In the genomic region with DNA sequence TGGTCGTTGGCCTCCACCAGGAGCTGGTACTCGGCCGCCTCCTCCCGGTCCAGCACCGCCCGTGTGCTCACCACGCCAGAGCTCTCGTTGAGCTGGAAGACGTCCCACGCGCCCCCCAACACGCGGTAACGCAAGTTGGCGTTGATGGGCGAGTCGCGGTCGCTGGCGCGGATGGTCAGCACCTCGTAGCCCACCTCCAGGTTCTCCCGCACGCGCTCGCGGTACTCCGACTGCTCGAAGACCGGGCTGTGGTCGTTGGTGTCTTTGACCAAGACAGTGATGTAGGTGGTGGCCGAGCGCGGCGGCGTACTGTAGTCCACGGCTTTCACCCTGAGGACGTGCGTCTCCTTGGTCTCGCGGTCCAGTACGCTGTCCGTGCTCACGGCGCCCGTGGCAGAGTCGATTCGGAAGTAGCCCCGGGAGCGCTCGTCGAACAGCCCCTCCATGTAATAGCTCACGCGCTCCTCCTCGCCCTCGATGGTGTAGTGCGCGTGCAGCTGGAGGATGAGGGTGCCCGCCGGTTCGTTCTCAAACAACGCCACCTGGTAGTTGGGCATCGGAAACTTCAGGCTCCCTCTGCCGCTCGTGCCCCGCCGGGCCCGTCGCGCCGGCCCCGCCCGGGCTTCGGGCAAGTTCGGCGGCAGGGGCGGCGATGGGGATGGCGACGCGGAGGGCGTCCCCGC, we compare ENCODE assay signal across 1 cellular context.
TF ChIP-seq lines count a peak whose summit lies in the region.

No MANE protein-coding gene starts in this region.

TF ChIP-seq in GM23338, 12 proteins besides CTCF, POLR2A, EP300 and RAD21:
- TF ChIP-seq, protein P1, sequence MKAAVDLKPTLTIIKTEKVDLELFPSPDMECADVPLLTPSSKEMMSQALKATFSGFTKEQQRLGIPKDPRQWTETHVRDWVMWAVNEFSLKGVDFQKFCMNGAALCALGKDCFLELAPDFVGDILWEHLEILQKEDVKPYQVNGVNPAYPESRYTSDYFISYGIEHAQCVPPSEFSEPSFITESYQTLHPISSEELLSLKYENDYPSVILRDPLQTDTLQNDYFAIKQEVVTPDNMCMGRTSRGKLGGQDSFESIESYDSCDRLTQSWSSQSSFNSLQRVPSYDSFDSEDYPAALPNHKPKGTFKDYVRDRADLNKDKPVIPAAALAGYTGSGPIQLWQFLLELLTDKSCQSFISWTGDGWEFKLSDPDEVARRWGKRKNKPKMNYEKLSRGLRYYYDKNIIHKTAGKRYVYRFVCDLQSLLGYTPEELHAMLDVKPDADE (IDR thresholded peaks at IDR 0.05), result no peak
- TF ChIP-seq, protein P2, sequence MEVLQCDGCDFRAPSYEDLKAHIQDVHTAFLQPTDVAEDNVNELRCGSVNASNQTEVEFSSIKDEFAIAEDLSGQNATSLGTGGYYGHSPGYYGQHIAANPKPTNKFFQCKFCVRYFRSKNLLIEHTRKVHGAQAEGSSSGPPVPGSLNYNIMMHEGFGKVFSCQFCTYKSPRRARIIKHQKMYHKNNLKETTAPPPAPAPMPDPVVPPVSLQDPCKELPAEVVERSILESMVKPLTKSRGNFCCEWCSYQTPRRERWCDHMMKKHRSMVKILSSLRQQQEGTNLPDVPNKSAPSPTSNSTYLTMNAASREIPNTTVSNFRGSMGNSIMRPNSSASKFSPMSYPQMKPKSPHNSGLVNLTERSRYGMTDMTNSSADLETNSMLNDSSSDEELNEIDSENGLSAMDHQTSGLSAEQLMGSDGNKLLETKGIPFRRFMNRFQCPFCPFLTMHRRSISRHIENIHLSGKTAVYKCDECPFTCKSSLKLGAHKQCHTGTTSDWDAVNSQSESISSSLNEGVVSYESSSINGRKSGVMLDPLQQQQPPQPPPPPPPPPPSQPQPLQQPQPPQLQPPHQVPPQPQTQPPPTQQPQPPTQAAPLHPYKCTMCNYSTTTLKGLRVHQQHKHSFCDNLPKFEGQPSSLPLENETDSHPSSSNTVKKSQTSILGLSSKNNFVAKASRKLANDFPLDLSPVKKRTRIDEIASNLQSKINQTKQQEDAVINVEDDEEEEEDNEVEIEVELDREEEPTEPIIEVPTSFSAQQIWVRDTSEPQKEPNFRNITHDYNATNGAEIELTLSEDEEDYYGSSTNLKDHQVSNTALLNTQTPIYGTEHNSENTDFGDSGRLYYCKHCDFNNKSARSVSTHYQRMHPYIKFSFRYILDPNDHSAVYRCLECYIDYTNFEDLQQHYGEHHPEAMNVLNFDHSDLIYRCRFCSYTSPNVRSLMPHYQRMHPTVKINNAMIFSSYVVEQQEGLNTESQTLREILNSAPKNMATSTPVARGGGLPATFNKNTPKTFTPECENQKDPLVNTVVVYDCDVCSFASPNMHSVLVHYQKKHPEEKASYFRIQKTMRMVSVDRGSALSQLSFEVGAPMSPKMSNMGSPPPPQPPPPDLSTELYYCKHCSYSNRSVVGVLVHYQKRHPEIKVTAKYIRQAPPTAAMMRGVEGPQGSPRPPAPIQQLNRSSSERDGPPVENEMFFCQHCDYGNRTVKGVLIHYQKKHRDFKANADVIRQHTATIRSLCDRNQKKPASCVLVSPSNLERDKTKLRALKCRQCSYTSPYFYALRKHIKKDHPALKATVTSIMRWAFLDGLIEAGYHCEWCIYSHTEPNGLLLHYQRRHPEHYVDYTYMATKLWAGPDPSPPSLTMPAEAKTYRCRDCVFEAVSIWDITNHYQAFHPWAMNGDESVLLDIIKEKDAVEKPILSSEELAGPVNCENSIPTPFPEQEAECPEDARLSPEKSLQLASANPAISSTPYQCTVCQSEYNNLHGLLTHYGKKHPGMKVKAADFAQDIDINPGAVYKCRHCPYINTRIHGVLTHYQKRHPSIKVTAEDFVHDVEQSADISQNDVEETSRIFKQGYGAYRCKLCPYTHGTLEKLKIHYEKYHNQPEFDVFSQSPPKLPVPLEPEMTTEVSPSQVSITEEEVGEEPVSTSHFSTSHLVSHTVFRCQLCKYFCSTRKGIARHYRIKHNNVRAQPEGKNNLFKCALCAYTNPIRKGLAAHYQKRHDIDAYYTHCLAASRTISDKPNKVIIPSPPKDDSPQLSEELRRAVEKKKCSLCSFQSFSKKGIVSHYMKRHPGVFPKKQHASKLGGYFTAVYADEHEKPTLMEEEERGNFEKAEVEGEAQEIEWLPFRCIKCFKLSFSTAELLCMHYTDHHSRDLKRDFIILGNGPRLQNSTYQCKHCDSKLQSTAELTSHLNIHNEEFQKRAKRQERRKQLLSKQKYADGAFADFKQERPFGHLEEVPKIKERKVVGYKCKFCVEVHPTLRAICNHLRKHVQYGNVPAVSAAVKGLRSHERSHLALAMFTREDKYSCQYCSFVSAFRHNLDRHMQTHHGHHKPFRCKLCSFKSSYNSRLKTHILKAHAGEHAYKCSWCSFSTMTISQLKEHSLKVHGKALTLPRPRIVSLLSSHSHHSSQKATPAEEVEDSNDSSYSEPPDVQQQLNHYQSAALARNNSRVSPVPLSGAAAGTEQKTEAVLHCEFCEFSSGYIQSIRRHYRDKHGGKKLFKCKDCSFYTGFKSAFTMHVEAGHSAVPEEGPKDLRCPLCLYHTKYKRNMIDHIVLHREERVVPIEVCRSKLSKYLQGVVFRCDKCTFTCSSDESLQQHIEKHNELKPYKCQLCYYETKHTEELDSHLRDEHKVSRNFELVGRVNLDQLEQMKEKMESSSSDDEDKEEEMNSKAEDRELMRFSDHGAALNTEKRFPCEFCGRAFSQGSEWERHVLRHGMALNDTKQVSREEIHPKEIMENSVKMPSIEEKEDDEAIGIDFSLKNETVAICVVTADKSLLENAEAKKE (CRISPR knock-in tag; IDR thresholded peaks at IDR 0.05), result no peak
- TF ChIP-seq CREB1 (CRISPR knock-in tag; IDR thresholded peaks at IDR 0.05; ENCODE audit: low read depth) (no peak), ZNF331 (CRISPR knock-in tag; IDR thresholded peaks at IDR 0.05; ENCODE audit: low read depth) (no peak), EZH2 (IDR thresholded peaks at IDR 0.05; ENCODE audit: low read depth, unreplicated experiment) (no peak), EZH2phosphoT487 (IDR thresholded peaks at IDR 0.05; ENCODE audit: unreplicated experiment) (no peak), STAT1 (IDR thresholded peaks at IDR 0.05; ENCODE audit: unreplicated experiment) (no peak), JUNB (IDR thresholded peaks at IDR 0.05; ENCODE audit: unreplicated experiment) (no peak), POLR2AphosphoS5 (IDR thresholded peaks at IDR 0.05; ENCODE audit: low read depth) (no peak), ZNF114 (CRISPR knock-in tag; IDR thresholded peaks at IDR 0.05) (no peak), NANOG (IDR thresholded peaks at IDR 0.05; ENCODE audit: borderline replicate concordance) (no peak)
- TF ChIP-seq, protein P3, sequence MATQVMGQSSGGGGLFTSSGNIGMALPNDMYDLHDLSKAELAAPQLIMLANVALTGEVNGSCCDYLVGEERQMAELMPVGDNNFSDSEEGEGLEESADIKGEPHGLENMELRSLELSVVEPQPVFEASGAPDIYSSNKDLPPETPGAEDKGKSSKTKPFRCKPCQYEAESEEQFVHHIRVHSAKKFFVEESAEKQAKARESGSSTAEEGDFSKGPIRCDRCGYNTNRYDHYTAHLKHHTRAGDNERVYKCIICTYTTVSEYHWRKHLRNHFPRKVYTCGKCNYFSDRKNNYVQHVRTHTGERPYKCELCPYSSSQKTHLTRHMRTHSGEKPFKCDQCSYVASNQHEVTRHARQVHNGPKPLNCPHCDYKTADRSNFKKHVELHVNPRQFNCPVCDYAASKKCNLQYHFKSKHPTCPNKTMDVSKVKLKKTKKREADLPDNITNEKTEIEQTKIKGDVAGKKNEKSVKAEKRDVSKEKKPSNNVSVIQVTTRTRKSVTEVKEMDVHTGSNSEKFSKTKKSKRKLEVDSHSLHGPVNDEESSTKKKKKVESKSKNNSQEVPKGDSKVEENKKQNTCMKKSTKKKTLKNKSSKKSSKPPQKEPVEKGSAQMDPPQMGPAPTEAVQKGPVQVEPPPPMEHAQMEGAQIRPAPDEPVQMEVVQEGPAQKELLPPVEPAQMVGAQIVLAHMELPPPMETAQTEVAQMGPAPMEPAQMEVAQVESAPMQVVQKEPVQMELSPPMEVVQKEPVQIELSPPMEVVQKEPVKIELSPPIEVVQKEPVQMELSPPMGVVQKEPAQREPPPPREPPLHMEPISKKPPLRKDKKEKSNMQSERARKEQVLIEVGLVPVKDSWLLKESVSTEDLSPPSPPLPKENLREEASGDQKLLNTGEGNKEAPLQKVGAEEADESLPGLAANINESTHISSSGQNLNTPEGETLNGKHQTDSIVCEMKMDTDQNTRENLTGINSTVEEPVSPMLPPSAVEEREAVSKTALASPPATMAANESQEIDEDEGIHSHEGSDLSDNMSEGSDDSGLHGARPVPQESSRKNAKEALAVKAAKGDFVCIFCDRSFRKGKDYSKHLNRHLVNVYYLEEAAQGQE (IDR thresholded peaks at IDR 0.05; ENCODE audit: unreplicated experiment), result no peak
